15 cellular contexts compared by ENCODE assay signal in the genomic region with DNA sequence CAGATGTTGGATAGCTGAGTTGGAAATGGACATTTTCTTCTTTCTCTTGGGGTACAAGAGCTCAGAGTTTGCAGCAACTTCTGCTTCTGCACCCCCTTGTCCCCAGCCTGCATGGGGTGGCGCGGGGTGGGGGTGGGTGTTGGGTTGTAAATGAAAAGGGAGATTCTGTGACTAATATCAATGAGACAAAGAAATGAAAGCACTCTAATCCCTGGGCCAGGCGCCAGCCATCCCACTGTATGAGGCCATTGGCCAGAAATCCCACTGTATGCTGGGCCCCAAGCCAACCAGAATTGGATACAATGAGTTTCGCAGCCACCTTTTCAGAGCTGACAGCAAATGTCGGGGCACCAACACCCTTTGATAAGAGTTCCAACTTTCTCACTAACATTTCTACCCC. TPM values are rescaled to one million over a fixed set of nuclear protein-coding genes. Genes with fewer than 3 reads are reported as not detected.
DNase-seq lines count a peak whose midpoint lies in the region; ATAC-seq, FAIRE-seq and TF ChIP-seq lines count a peak whose summit lies in the region.
"Had no signal": no experiment of that assay in that cellular context is flagged by ENCODE, and none has a peak within 500 bp of the region (broad histone marks: within the 10 kb centered on the region; RNA-seq: fewer than 3 reads in every experiment).

No MANE protein-coding gene starts in this region.

- H3K4me3 ChIP-seq in fibroblast of mammary gland (ENCODE audit: control insufficient read depth, low read depth, low read length): no peak overlapping the region
- H3K4me3 ChIP-seq: PC-9, spleen had no signal

- ATAC-seq in left cardiac atrium (no peak), Right ventricle myocardium inferior (no peak)

- TF ChIP-seq CTCF in fibroblast of mammary gland (conservative IDR thresholded peaks at IDR 0.05; ENCODE audit: control insufficient read depth, insufficient read depth, low read depth, low read length): no peak

- intact Hi-C loops in left cardiac atrium (cut with DNase I) (no loop called here), Right ventricle myocardium inferior (cut with DNase I) (no loop called here)

- no peak for FAIRE-seq in urothelium cell line (lab: Jason Lieb, UNC)
- FAIRE-seq: D721Med had no signal

- peak; percentile 43 for DNase-seq in left cardiac atrium
- no peak for DNase-seq in Right ventricle myocardium inferior (ENCODE audit: missing footprints)
- DNase-seq in NCI-H2196 treated with DMSO at 0.1 percent for 48 hours (lab: John Stamatoyannopoulos, UW; ENCODE audit: unreplicated experiment): peak; percentile 77
- peak; percentile 54 for DNase-seq in fibroblast of mammary gland (ENCODE audit: low read depth)
- peak; percentile 25 for DNase-seq in urothelium cell line (ENCODE audit: low spot score)
- DNase-seq in activated naive CD4-positive, alpha-beta T cell treated with anti-CD3 and anti-CD28 coated beads, Interleukin-2, amount 50 U/mL, for 16 hours: no peak
- no peak for DNase-seq in foreskin melanocyte
- no peak for DNase-seq in NCI-H524 (lab: John Stamatoyannopoulos, UW)
- DNase-seq: activated CD4-positive, CD25-positive, alpha-beta regulatory T cell treated with anti-CD3 and anti-CD28 coated beads, Interleukin-2, amount 50 U/mL, for 72 hours; mesendoderm; NCI-H2171 treated with DMSO at 0.1 percent for 48 hours; PC-9; spleen had no signal

RNA-seq across cellular contexts. Expression of a gene that starts 10.8 kb away (rescaled TPM):
- total RNA-seq in left cardiac atrium (10 to 100 TPM; 18.3 to 51.2 TPM), Right ventricle myocardium inferior (21.6 TPM)
- total RNA-seq: T-helper 1 cell treated with Interleukin-12 subunit alpha and Interleukin-12 subunit beta and Interleukin-4 antibody, amounts not matched to agents 30 ng/mL and 1 ng/mL, for 36 hours had no signal

Comparison
In these comparisons a context has a peak if more than half of its experiments do, and no peak if none do; other contexts are left out.
1. DNase-seq: peak in left cardiac atrium (single experiment), NCI-H2196 treated with DMSO at 0.1 percent for 48 hours (single experiment), fibroblast of mammary gland (single experiment) and urothelium cell line (single experiment); none in Right ventricle myocardium inferior (single experiment), activated naive CD4-positive, alpha-beta T cell treated with anti-CD3 and anti-CD28 coated beads, Interleukin-2, amount 50 U/mL, for 16 hours (single experiment), foreskin melanocyte (single experiment) and NCI-H524 (0 of 2).